ENCODE assay signal across 19 cellular contexts in the genomic region with DNA sequence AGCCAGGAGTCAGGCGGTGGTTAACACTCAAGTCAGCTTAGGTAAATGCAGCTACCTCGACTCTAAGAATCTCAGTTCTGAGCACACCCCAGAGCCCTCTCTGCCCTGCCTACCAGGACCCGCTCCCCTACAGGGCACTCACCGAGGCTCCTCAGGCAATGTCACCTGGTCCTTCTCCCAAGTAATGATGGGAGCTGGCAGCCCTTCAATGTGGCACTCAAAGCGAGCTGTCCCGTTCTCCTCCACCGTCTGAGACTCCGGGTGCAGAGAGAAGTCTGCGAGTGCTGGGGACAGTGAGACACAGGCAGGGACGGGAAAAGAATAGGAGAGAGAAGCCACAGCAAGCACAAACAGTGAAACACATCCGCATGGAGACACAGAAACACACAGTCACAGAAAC. TPM values are rescaled to one million over a fixed set of nuclear protein-coding genes. Genes with fewer than 3 reads are reported as not detected.
"Had no signal": no experiment of that assay in that cellular context is flagged by ENCODE, and none has a peak within 500 bp of the region (broad histone marks: within the 10 kb centered on the region; RNA-seq: fewer than 3 reads in every experiment).

No MANE protein-coding gene starts in this region.

- H3K9me3 ChIP-seq: breast epithelium, testis had no signal

- H3K36me3 ChIP-seq: breast epithelium had no signal

- ATAC-seq: naive thymus-derived CD4-positive, alpha-beta T cell; T-helper 17 cell had no signal

- H3K9me3 Mint-ChIP-seq: activated CD4-positive, alpha-beta T cell treated with anti-CD3 and anti-CD28 coated beads, Interleukin-2, amount 10 ng/mL, durations not matched to agents 7 days and 5 days; activated naive CD4-positive, alpha-beta T cell treated with anti-CD3 and anti-CD28 coated beads, Interleukin-2, amount 50 U/mL, for 24 hours; endodermal cell; naive thymus-derived CD4-positive, alpha-beta T cell; stimulated activated naive CD8-positive, alpha-beta T cell treated with anti-CD3 and anti-CD28 coated beads, Interleukin-15, Interleukin-2, amounts not matched to agents 100 ng/mL and 50 ng/mL, for 24 hours had no signal

- DNase-seq: activated CD4-positive, alpha-beta T cell treated with anti-CD3 and anti-CD28 coated beads, Interleukin-2, amount 10 ng/mL, durations not matched to agents 7 days and 5 days; activated CD4-positive, CD25-positive, alpha-beta regulatory T cell; activated effector memory CD4-positive, alpha-beta T cell treated with Interleukin-2 at 50 U/mL for 16 hours; amygdala; endodermal cell; left cardiac atrium; naive thymus-derived CD4-positive, alpha-beta T cell; stimulated activated CD4-positive, alpha-beta T cell treated with anti-CD3 and anti-CD28 coated beads, Interleukin-4, amount 100 ng/mL, for 24 hours; T-helper 17 cell; testis had no signal

- H3K36me3 Mint-ChIP-seq: activated naive CD4-positive, alpha-beta T cell treated with anti-CD3 and anti-CD28 coated beads, Interleukin-2, amount 50 U/mL, for 24 hours; naive thymus-derived CD4-positive, alpha-beta T cell had no signal

- H3K4me3 ChIP-seq: breast epithelium, lung, testis had no signal

- H3K27ac ChIP-seq: breast epithelium, testis had no signal

- H3K27me3 ChIP-seq: breast epithelium, testis had no signal

- H3K4me1 ChIP-seq: breast epithelium had no signal

- H3K27ac Mint-ChIP-seq: activated CD4-positive, alpha-beta T cell treated with anti-CD3 and anti-CD28 coated beads, Interleukin-2, amount 10 ng/mL, durations not matched to agents 7 days and 5 days; activated naive CD4-positive, alpha-beta T cell treated with anti-CD3 and anti-CD28 coated beads, Interleukin-2, amount 50 U/mL, for 24 hours; endodermal cell; naive thymus-derived CD4-positive, alpha-beta T cell; stimulated activated naive CD8-positive, alpha-beta T cell treated with anti-CD3 and anti-CD28 coated beads, Interleukin-15, Interleukin-2, amounts not matched to agents 100 ng/mL and 50 ng/mL, for 24 hours; T-helper 17 cell had no signal

- H3K4me3 Mint-ChIP-seq: activated CD4-positive, alpha-beta T cell treated with anti-CD3 and anti-CD28 coated beads, Interleukin-2, amount 10 ng/mL, durations not matched to agents 7 days and 5 days; activated naive CD4-positive, alpha-beta T cell treated with anti-CD3 and anti-CD28 coated beads, Interleukin-2, amount 50 U/mL, for 24 hours; endodermal cell; naive thymus-derived CD4-positive, alpha-beta T cell; stimulated activated naive CD8-positive, alpha-beta T cell treated with anti-CD3 and anti-CD28 coated beads, Interleukin-15, Interleukin-2, amounts not matched to agents 100 ng/mL and 50 ng/mL, for 24 hours; T-helper 17 cell had no signal

- H3K4me1 Mint-ChIP-seq: activated naive CD4-positive, alpha-beta T cell treated with anti-CD3 and anti-CD28 coated beads, Interleukin-2, amount 50 U/mL, for 24 hours had no signal

RNA-seq across cellular contexts. Expression of gene IGDCC3, which starts 32.2 kb away (rescaled TPM):
- total RNA-seq: activated CD4-positive, alpha-beta T cell treated with anti-CD3 and anti-CD28 coated beads, Interleukin-2, amount 10 ng/mL, durations not matched to agents 7 days and 5 days; dermis microvascular lymphatic vessel endothelial cell; mononuclear cell; naive thymus-derived CD4-positive, alpha-beta T cell; osteoblast; pulmonary artery endothelial cell; sciatic nerve; T-helper 17 cell had no signal
- polyA plus RNA-seq: lung; naive thymus-derived CD4-positive, alpha-beta T cell had no signal
